Comparison of ENCODE assay signal across 10 cellular contexts in genomic region chrX:25503826-25504225, GRCh38.
"Had no signal": no experiment of that assay in that cellular context is flagged by ENCODE, and none has a peak within 500 bp of the region (broad histone marks: within the 10 kb centered on the region; RNA-seq: fewer than 3 reads in every experiment).

No MANE protein-coding gene starts in this region.

- H2AFZ ChIP-seq: GM23248 had no signal

- H3K27ac ChIP-seq: GM23248 had no signal

- H3K36me3 ChIP-seq: HAP-1 had no signal

- H3K9ac ChIP-seq: GM23248 had no signal

- FAIRE-seq: H1, H54 had no signal

- DNase-seq: GM23248, GOT3, H7, H9, HCEC 1CT, HFFc6 had no signal

- H3K9me3 ChIP-seq: HAP-1 had no signal

- H3K4me3 ChIP-seq: GM23248, HAP-1 had no signal

- H3K4me3 Mint-ChIP-seq: H9, HFFc6 had no signal

- H3K27ac Mint-ChIP-seq: H9, HFFc6 had no signal

- ATAC-seq: HCT116 had no signal
